Comparison of ENCODE assay signal across 26 cellular contexts in the genomic region with DNA sequence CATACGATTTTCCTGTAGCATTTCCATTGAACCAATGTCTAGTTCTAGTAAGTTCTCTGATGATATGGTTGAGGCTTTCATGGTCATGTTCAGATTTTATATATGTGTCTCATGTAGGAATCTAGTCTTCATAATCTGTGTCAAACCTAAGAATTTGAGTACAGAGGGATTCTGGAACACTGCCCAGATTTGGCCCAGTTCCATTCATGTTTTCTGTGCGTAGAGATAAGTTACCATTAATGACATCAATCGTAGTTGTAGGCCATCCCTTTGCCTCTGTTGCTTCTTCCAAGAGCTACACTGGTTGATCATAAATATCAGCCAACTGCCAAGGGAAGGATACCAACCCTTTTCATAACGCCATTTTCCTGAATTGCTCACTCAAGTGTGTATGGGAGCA. TPM values are rescaled to one million over a fixed set of nuclear protein-coding genes. Genes with fewer than 3 reads are reported as not detected.
DNase-seq lines count a peak whose midpoint lies in the region; ATAC-seq and TF ChIP-seq lines count a peak whose summit lies in the region.
"Had no signal": no experiment of that assay in that cellular context is flagged by ENCODE, and none has a peak within 500 bp of the region (broad histone marks: within the 10 kb centered on the region; RNA-seq: fewer than 3 reads in every experiment).

No MANE protein-coding gene starts in this region.

- no peak overlapping the region for H3K4me3 Mint-ChIP-seq in immature natural killer cell
- no peak overlapping the region for H3K4me3 Mint-ChIP-seq in activated naive CD8-positive, alpha-beta T cell treated with anti-CD3 and anti-CD28 coated beads, Interleukin-2, amount 50 U/mL, for 24 hours
- H3K4me3 Mint-ChIP-seq: activated B cell treated with CpG ODN at 0.5 μM for 24 hours; activated naive CD4-positive, alpha-beta T cell treated with anti-CD3 and anti-CD28 coated beads, Interleukin-2, amount 50 U/mL, for 24 hours; activated T-helper 17 cell treated with anti-CD3 and anti-CD28 coated beads, Interleukin-2, amount 50 U/mL, for 72 hours; neural crest cell had no signal

- H3K4me3 ChIP-seq in SK-N-SH (ENCODE audit: low read depth in 2 of 2, low read length in 1 of 2) = no peak overlapping the region
- no peak overlapping the region for H3K4me3 ChIP-seq in fibroblast of the aortic adventitia (ENCODE audit: low read depth, low read length)
- H3K4me3 ChIP-seq: ascending aorta, BLaER1, esophagus muscularis mucosa, upper lobe of right lung had no signal

- no peaks in the 10 kb centered on the region for H3K9me3 Mint-ChIP-seq in immature natural killer cell
- no peaks in the 10 kb centered on the region for H3K9me3 Mint-ChIP-seq in activated naive CD8-positive, alpha-beta T cell treated with anti-CD3 and anti-CD28 coated beads, Interleukin-2, amount 50 U/mL, for 24 hours
- H3K9me3 Mint-ChIP-seq: activated B cell treated with CpG ODN at 0.5 μM for 24 hours; activated naive CD4-positive, alpha-beta T cell treated with anti-CD3 and anti-CD28 coated beads, Interleukin-2, amount 50 U/mL, for 24 hours; activated T-helper 17 cell treated with anti-CD3 and anti-CD28 coated beads, Interleukin-2, amount 50 U/mL, for 72 hours; neural crest cell had no signal

- ATAC-seq in SK-N-SH treated with all-trans-retinoic acid at 6 μM for 48 hours = peak; percentile 48; the same call in 2 of the 3 replicates
- ATAC-seq in activated naive CD8-positive, alpha-beta T cell treated with anti-CD3 and anti-CD28 coated beads, Interleukin-2, amount 50 U/mL, for 24 hours = no peak
- ATAC-seq: activated T-helper 17 cell treated with anti-CD3 and anti-CD28 coated beads, Interleukin-2, amount 50 U/mL, for 72 hours; upper lobe of right lung had no signal

- H3K27me3 Mint-ChIP-seq in immature natural killer cell (ENCODE audit: low read depth in 3 of 3) = peaks cover 0 to 3% (median 1%) of the 10 kb centered on the region in 3 donors
- H3K27me3 Mint-ChIP-seq in activated naive CD8-positive, alpha-beta T cell treated with anti-CD3 and anti-CD28 coated beads, Interleukin-2, amount 50 U/mL, for 24 hours = no peaks in the 10 kb centered on the region
- H3K27me3 Mint-ChIP-seq: activated B cell treated with CpG ODN at 0.5 μM for 24 hours; activated naive CD4-positive, alpha-beta T cell treated with anti-CD3 and anti-CD28 coated beads, Interleukin-2, amount 50 U/mL, for 24 hours; activated T-helper 17 cell treated with anti-CD3 and anti-CD28 coated beads, Interleukin-2, amount 50 U/mL, for 72 hours had no signal

- no peak for DNase-seq in SK-N-SH
- DNase-seq in amniotic epithelial cell (ENCODE audit: low read depth) = peak; percentile 79
- peak; percentile 85 for DNase-seq in fibroblast of the aortic adventitia (ENCODE audit: low read depth)
- no peak for DNase-seq in NCI-H2029 (lab: John Stamatoyannopoulos, UW)
- no peak for DNase-seq in immature natural killer cell
- no peak for DNase-seq in activated naive CD8-positive, alpha-beta T cell treated with anti-CD3 and anti-CD28 coated beads, Interleukin-2, amount 50 U/mL, for 24 hours
- DNase-seq in activated CD4-positive, alpha-beta T cell treated with anti-CD3 and anti-CD28 coated beads for 4 hours = no peak
- DNase-seq: activated B cell treated with CpG ODN at 0.5 μM for 24 hours; activated CD4-positive, alpha-beta T cell treated with anti-CD3 and anti-CD28 coated beads, Interleukin-2, amount 50 U/mL, for 4 hours; activated CD8-positive, alpha-beta memory T cell treated with anti-CD3 and anti-CD28 coated beads, Interleukin-2, amount 50 U/mL, for 4 hours; COR-L47; DND-41; effector CD4-positive, alpha-beta T cell; Karpas-422; mammary epithelial cell; NCI-H1694 treated with DMSO at 0.1 percent for 48 hours; NCI-H748 treated with DMSO at 0.1 percent for 48 hours had no signal

- TF ChIP-seq RAD21 in SK-N-SH (IDR thresholded peaks at IDR 0.05; ENCODE audit: low read length) = no peak

- no peak for TF ChIP-seq CTCF in SK-N-SH (IDR thresholded peaks at IDR 0.05)
- TF ChIP-seq CTCF in fibroblast of the aortic adventitia (IDR thresholded peaks at IDR 0.05; ENCODE audit: insufficient read depth, low read length) = no peak

- no peak overlapping the region for H2AFZ ChIP-seq in SK-N-SH (ENCODE audit: low read depth)
- H2AFZ ChIP-seq: parathyroid adenoma had no signal

- no peaks in the 10 kb centered on the region for H3K9me2 ChIP-seq in SK-N-SH

- H3K27ac ChIP-seq in SK-N-SH (ENCODE audit: low read depth in 2 of 2, low read length in 1 of 2) = no peak overlapping the region
- H3K27ac ChIP-seq: ascending aorta, BLaER1, esophagus muscularis mucosa, parathyroid adenoma, upper lobe of right lung had no signal

- H3K79me2 ChIP-seq in SK-N-SH (ENCODE audit: insufficient read depth) = peaks cover 30% of the 10 kb centered on the region
- H3K79me2 ChIP-seq: parathyroid adenoma had no signal

- no peak overlapping the region for H3K9ac ChIP-seq in SK-N-SH
- H3K9ac ChIP-seq: BLaER1, parathyroid adenoma had no signal

- no peaks in the 10 kb centered on the region for H3K27me3 ChIP-seq in SK-N-SH (ENCODE audit: insufficient read depth)
- H3K27me3 ChIP-seq: ascending aorta, BLaER1, esophagus muscularis mucosa, upper lobe of right lung had no signal

- no peaks in the 10 kb centered on the region for H3K9me3 ChIP-seq in SK-N-SH
- H3K9me3 ChIP-seq: ascending aorta, BLaER1, esophagus muscularis mucosa, upper lobe of right lung had no signal

- WGBS in SK-N-SH (ENCODE audit: low lambda C conversion rate) = 76% methylated on average over 4 of the region's 4 CpGs

- TF ChIP-seq EP300 in SK-N-SH (IDR thresholded peaks at IDR 0.05; ENCODE audit: borderline replicate concordance in 1 of 2, low read depth in 1 of 2, low read length in 1 of 2) = no peak

- H3K36me3 ChIP-seq in SK-N-SH (replicated peaks in 1 of 2; ENCODE audit: control insufficient read depth in 1 of 2, insufficient read depth in 2 of 2, low read length in 1 of 2) = no peaks in the 10 kb centered on the region
- H3K36me3 ChIP-seq: BLaER1, upper lobe of right lung had no signal

- H3K27ac Mint-ChIP-seq in immature natural killer cell = peak overlapping the region in 1 of 6 donors; percentile 61
- H3K27ac Mint-ChIP-seq in activated naive CD8-positive, alpha-beta T cell treated with anti-CD3 and anti-CD28 coated beads, Interleukin-2, amount 50 U/mL, for 24 hours = no peak overlapping the region
- H3K27ac Mint-ChIP-seq: activated B cell treated with CpG ODN at 0.5 μM for 24 hours; activated naive CD4-positive, alpha-beta T cell treated with anti-CD3 and anti-CD28 coated beads, Interleukin-2, amount 50 U/mL, for 24 hours; activated T-helper 17 cell treated with anti-CD3 and anti-CD28 coated beads, Interleukin-2, amount 50 U/mL, for 72 hours had no signal

- H3K4me2 ChIP-seq in SK-N-SH = no peak overlapping the region
- H3K4me2 ChIP-seq: BLaER1 had no signal

- CTCF ChIA-PET in SK-N-SH (lab: Yijun Ruan, JAX) = no interaction called here

- no peaks in the 10 kb centered on the region for H3F3A ChIP-seq in SK-N-SH (replicated peaks; ENCODE audit: insufficient read depth)

- H3K36me3 Mint-ChIP-seq in immature natural killer cell = no peaks in the 10 kb centered on the region
- H3K36me3 Mint-ChIP-seq in activated naive CD8-positive, alpha-beta T cell treated with anti-CD3 and anti-CD28 coated beads, Interleukin-2, amount 50 U/mL, for 24 hours (ENCODE audit: low read depth) = no peaks in the 10 kb centered on the region
- H3K36me3 Mint-ChIP-seq: activated naive CD4-positive, alpha-beta T cell treated with anti-CD3 and anti-CD28 coated beads, Interleukin-2, amount 50 U/mL, for 24 hours had no signal

- no peaks in the 10 kb centered on the region; the same call in 1 of the 2 replicates for H4K20me1 ChIP-seq in SK-N-SH (ENCODE audit: insufficient read depth)

- H3K4me1 ChIP-seq in SK-N-SH (ENCODE audit: control insufficient read depth in 1 of 2, insufficient read depth in 2 of 2, low read depth in 1 of 2, low read length in 1 of 2) = peaks cover 0 to 19% of the 10 kb centered on the region in 2 experiments; a peak in 1 of 4 replicates
- H3K4me1 ChIP-seq: ascending aorta, parathyroid adenoma had no signal

- POLR2A ChIA-PET in SK-N-SH (lab: Yijun Ruan, JAX) = no interaction called here

- H3K4me1 Mint-ChIP-seq in immature natural killer cell = peaks cover 13% of the 10 kb centered on the region in 2 donors
- H3K4me1 Mint-ChIP-seq in activated naive CD8-positive, alpha-beta T cell treated with anti-CD3 and anti-CD28 coated beads, Interleukin-2, amount 50 U/mL, for 24 hours = no peaks in the 10 kb centered on the region
- H3K4me1 Mint-ChIP-seq: activated B cell treated with CpG ODN at 0.5 μM for 24 hours; activated naive CD4-positive, alpha-beta T cell treated with anti-CD3 and anti-CD28 coated beads, Interleukin-2, amount 50 U/mL, for 24 hours; activated T-helper 17 cell treated with anti-CD3 and anti-CD28 coated beads, Interleukin-2, amount 50 U/mL, for 72 hours had no signal

TF ChIP-seq in SK-N-SH treated with all-trans-retinoic acid at 6 μM for 48 hours, 23 proteins besides CTCF, POLR2A, EP300 and RAD21 (continues in another document):
- TF ChIP-seq ESRRG (CRISPR knock-in tag; IDR thresholded peaks at IDR 0.05) (no peak), TCF4 (CRISPR knock-in tag; IDR thresholded peaks at IDR 0.05; ENCODE audit: borderline replicate concordance) (no peak), SNAI2 (CRISPR knock-in tag; IDR thresholded peaks at IDR 0.05) (no peak)

TF ChIP-seq in SK-N-SH, 30 proteins besides CTCF, POLR2A, EP300 and RAD21:
- TF ChIP-seq, protein P1, sequence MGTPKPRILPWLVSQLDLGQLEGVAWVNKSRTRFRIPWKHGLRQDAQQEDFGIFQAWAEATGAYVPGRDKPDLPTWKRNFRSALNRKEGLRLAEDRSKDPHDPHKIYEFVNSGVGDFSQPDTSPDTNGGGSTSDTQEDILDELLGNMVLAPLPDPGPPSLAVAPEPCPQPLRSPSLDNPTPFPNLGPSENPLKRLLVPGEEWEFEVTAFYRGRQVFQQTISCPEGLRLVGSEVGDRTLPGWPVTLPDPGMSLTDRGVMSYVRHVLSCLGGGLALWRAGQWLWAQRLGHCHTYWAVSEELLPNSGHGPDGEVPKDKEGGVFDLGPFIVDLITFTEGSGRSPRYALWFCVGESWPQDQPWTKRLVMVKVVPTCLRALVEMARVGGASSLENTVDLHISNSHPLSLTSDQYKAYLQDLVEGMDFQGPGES (IDR thresholded peaks at IDR 0.05; ENCODE audit: low read depth, low read length) = no peak
- no peak for TF ChIP-seq GATA2 (CRISPR knock-in tag; IDR thresholded peaks at IDR 0.05)

RNA-seq across cellular contexts. Expression of a gene that starts 23.3 kb away (rescaled TPM):
- 27.1 and 32.0 TPM in 2 replicates for polyA plus RNA-seq in SK-N-SH (2012; rRNA removed)
- polyA plus RNA-seq in SK-N-SH (2012; cell fraction: cytosol; rRNA removed) = 20.6 and 30.3 TPM in 2 replicates
- polyA plus RNA-seq in SK-N-SH (2012; cell fraction: nucleus; rRNA removed) = 23.7 and 26.9 TPM in 2 replicates
- 9.6 and 25.4 TPM in 2 replicates for total RNA-seq in fibroblast of the aortic adventitia (ENCODE audit: low replicate concordance)
- polyA plus RNA-seq in immature natural killer cell = 10 to 100 TPM; 25.0 to 31.7 (median 30.9) TPM

Comparison
In these comparisons a context has a peak if more than half of its experiments do, and no peak if none do; other contexts are left out.
1. DNase-seq: peak in amniotic epithelial cell (single experiment) and fibroblast of the aortic adventitia (single experiment); none in SK-N-SH (single experiment), NCI-H2029 (single experiment), immature natural killer cell (0 of 3), activated naive CD8-positive, alpha-beta T cell treated with anti-CD3 and anti-CD28 coated beads, Interleukin-2, amount 50 U/mL, for 24 hours (single experiment) and activated CD4-positive, alpha-beta T cell treated with anti-CD3 and anti-CD28 coated beads for 4 hours (0 of 2).